ENCODE assay signal across 18 cellular contexts in the genomic region with DNA sequence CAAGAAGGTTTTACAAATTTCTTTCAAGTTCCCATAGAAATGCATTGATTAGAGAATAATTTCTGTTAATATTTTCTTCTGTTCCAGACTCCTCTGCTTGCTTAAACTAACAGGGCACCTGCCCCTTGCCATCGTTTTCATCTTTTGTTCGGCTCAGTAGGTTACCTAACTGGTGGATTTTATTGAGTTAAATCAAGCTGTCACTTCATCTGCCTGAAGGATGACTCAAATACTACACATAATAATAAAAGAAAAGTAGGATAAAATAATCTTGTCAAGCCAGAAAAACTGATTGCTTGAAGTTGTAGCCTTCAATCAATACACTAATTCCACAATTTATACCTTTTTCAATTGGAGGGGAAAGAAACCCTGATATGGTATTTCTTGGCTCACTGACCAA.
"Had no signal": no experiment of that assay in that cellular context is flagged by ENCODE, and none has a peak within 500 bp of the region (broad histone marks: within the 10 kb centered on the region; RNA-seq: fewer than 3 reads in every experiment).

No MANE protein-coding gene starts in this region.

- H3K27ac ChIP-seq: adrenal gland, ascending aorta, brain microvascular endothelial cell, esophagus muscularis mucosa, gastrocnemius medialis, left ventricle myocardium inferior, transverse colon had no signal

- DNase-seq: activated CD4-positive, alpha-beta T cell treated with anti-CD3 and anti-CD28 coated beads for 1 hour; activated gamma-delta T cell treated with Interleukin-2 at 50 U/mL for 16 hours; activated T-cell treated with anti-CD3 and anti-CD28 coated beads, Interleukin-2, amount 50 U/mL, for 1 hour; adrenal gland; brain microvascular endothelial cell; central memory CD4-positive, alpha-beta T cell; dermis blood vessel endothelial cell; effector CD8-positive, alpha-beta T cell; gastrocnemius medialis; hippocampal formation; kidney glomerular epithelial cell; left ventricle myocardium inferior; naive thymus-derived CD4-positive, alpha-beta T cell; small intestine; stimulated activated CD4-positive, alpha-beta T cell treated with anti-CD3 and anti-CD28 coated beads, Interleukin-2, amount 100 ng/mL, for 24 hours; transverse colon had no signal
